In the genomic region with DNA sequence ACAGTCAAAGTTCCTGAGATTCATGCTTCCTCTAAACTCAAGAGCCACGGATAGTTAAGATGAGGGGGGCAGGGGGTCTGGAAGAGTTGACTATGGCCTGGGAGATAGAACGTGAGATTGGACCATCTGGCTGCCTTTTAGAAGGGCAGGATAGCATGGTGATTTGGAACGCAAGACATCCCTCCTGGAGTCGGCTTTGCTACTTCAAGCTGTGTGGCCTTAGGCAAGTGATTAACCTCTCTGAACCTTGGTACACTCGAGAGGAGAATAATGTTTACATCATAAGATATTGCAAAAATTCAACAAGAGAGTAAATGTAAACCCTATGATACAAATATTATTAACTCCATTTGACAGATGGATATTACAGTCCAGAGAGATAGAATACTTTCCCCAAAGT, we compare ENCODE assay signal across 29 cellular contexts. TPM values are rescaled to one million over a fixed set of nuclear protein-coding genes. Genes with fewer than 3 reads are reported as not detected.
"Had no signal": no experiment of that assay in that cellular context is flagged by ENCODE, and none has a peak within 500 bp of the region (broad histone marks: within the 10 kb centered on the region; RNA-seq: fewer than 3 reads in every experiment).

No MANE protein-coding gene starts in this region.

- H3K36me3 ChIP-seq: brain microvascular endothelial cell, SJSA1 had no signal

- H3K9me3 Mint-ChIP-seq: activated B cell treated with CpG ODN at 0.5 μM for 24 hours; activated CD4-positive, alpha-beta memory T cell treated with anti-CD3 and anti-CD28 coated beads, Interleukin-2, amount 10 ng/mL, durations not matched to agents 7 days and 5 days; activated naive CD4-positive, alpha-beta T cell treated with anti-CD3 and anti-CD28 coated beads, Interleukin-2, amount 10 ng/mL, durations not matched to agents 7 days and 5 days; activated naive CD8-positive, alpha-beta T cell treated with anti-CD3 and anti-CD28 coated beads, Interleukin-2, amount 50 U/mL, for 24 hours had no signal

- H3K9me3 ChIP-seq: SJSA1 had no signal

- H3K27ac ChIP-seq: brain microvascular endothelial cell, VCaP had no signal

- H3K4me3 ChIP-seq: SJSA1 had no signal

- H3K36me3 Mint-ChIP-seq: activated CD8-positive, alpha-beta memory T cell treated with anti-CD3 and anti-CD28 coated beads, Interleukin-2, amount 10 ng/mL, durations not matched to agents 7 days and 5 days; activated naive CD4-positive, alpha-beta T cell treated with anti-CD3 and anti-CD28 coated beads, Interleukin-2, amount 10 ng/mL, durations not matched to agents 7 days and 5 days; activated naive CD8-positive, alpha-beta T cell had no signal

- H3K4me1 Mint-ChIP-seq: activated B cell treated with CpG ODN at 0.5 μM for 24 hours; activated CD4-positive, alpha-beta memory T cell treated with anti-CD3 and anti-CD28 coated beads, Interleukin-2, amount 10 ng/mL, durations not matched to agents 7 days and 5 days; activated CD8-positive, alpha-beta memory T cell treated with anti-CD3 and anti-CD28 coated beads, Interleukin-2, amount 10 ng/mL, durations not matched to agents 7 days and 5 days; activated naive CD4-positive, alpha-beta T cell treated with anti-CD3 and anti-CD28 coated beads, Interleukin-2, amount 10 ng/mL, durations not matched to agents 7 days and 5 days; activated naive CD8-positive, alpha-beta T cell treated with anti-CD3 and anti-CD28 coated beads, Interleukin-2, amount 50 U/mL, for 24 hours had no signal

- H3K27me3 ChIP-seq: brain microvascular endothelial cell, SJSA1 had no signal

- H3K4me3 Mint-ChIP-seq: activated B cell treated with CpG ODN at 0.5 μM for 24 hours; activated CD4-positive, alpha-beta memory T cell treated with anti-CD3 and anti-CD28 coated beads, Interleukin-2, amount 10 ng/mL, durations not matched to agents 7 days and 5 days; activated CD8-positive, alpha-beta memory T cell treated with anti-CD3 and anti-CD28 coated beads, Interleukin-2, amount 10 ng/mL, durations not matched to agents 7 days and 5 days; activated naive CD4-positive, alpha-beta T cell treated with anti-CD3 and anti-CD28 coated beads, Interleukin-2, amount 10 ng/mL, durations not matched to agents 7 days and 5 days; activated naive CD8-positive, alpha-beta T cell; activated naive CD8-positive, alpha-beta T cell treated with anti-CD3 and anti-CD28 coated beads, Interleukin-2, amount 50 U/mL, for 24 hours had no signal

- DNase-seq: activated B cell treated with CpG ODN at 0.5 μM for 24 hours; activated CD4-positive, alpha-beta memory T cell treated with anti-CD3 and anti-CD28 coated beads, Interleukin-2, amount 10 ng/mL, durations not matched to agents 7 days and 5 days; activated CD4-positive, alpha-beta T cell treated with anti-CD3 and anti-CD28 coated beads for 4 hours; activated CD4-positive, CD25-positive, alpha-beta regulatory T cell treated with anti-CD3 and anti-CD28 coated beads, Interleukin-2, amount 50 U/mL, for 72 hours; activated CD8-positive, alpha-beta memory T cell treated with anti-CD3 and anti-CD28 coated beads for 24 hours; activated CD8-positive, alpha-beta memory T cell treated with anti-CD3 and anti-CD28 coated beads, Interleukin-2, amount 10 ng/mL, durations not matched to agents 7 days and 5 days; activated CD8-positive, alpha-beta memory T cell treated with anti-CD3 and anti-CD28 coated beads, Interleukin-2, amount 50 U/mL, for 48 hours; activated effector memory CD4-positive, alpha-beta T cell treated with Interleukin-2 at 50 U/mL for 16 hours; activated naive CD4-positive, alpha-beta T cell treated with anti-CD3 and anti-CD28 coated beads, Interleukin-2, amount 10 ng/mL, durations not matched to agents 7 days and 5 days; activated naive CD8-positive, alpha-beta T cell treated with anti-CD3 and anti-CD28 coated beads, Interleukin-2, amount 50 U/mL, for 24 hours; activated T-cell treated with anti-CD3 and anti-CD28 coated beads, Interleukin-2, amount 50 U/mL, for 48 hours; anterior cingulate cortex; central memory CD4-positive, alpha-beta T cell; Karpas-422; NCI-H1105; NCI-H1417 treated with DMSO at 0.1 percent for 48 hours; NCI-H187 treated with DMSO at 0.1 percent for 48 hours; NCI-H345; NCI-H510A treated with DMSO at 0.1 percent for 48 hours; RPMI8226; SHP77 treated with DMSO at 0.1 percent for 48 hours; T-helper 1 cell; T-helper 2 cell; T-helper 9 cell had no signal

- H3K27ac Mint-ChIP-seq: activated B cell treated with CpG ODN at 0.5 μM for 24 hours; activated CD4-positive, alpha-beta memory T cell treated with anti-CD3 and anti-CD28 coated beads, Interleukin-2, amount 10 ng/mL, durations not matched to agents 7 days and 5 days; activated CD8-positive, alpha-beta memory T cell treated with anti-CD3 and anti-CD28 coated beads, Interleukin-2, amount 10 ng/mL, durations not matched to agents 7 days and 5 days; activated naive CD4-positive, alpha-beta T cell treated with anti-CD3 and anti-CD28 coated beads, Interleukin-2, amount 10 ng/mL, durations not matched to agents 7 days and 5 days; activated naive CD8-positive, alpha-beta T cell; activated naive CD8-positive, alpha-beta T cell treated with anti-CD3 and anti-CD28 coated beads, Interleukin-2, amount 50 U/mL, for 24 hours had no signal

RNA-seq across cellular contexts. Expression of a gene that starts 49.7 kb away (rescaled TPM):
- total RNA-seq: activated B cell treated with CpG ODN at 0.5 μM for 24 hours; activated CD4-positive, alpha-beta memory T cell treated with anti-CD3 and anti-CD28 coated beads, Interleukin-2, amount 10 ng/mL, durations not matched to agents 7 days and 5 days; activated CD8-positive, alpha-beta memory T cell treated with anti-CD3 and anti-CD28 coated beads, Interleukin-2, amount 10 ng/mL, durations not matched to agents 7 days and 5 days; MCF 10A had no signal
